8 cellular contexts compared by ENCODE assay signal in genomic region chr3:96410006-96410730, GRCh38.
"Had no signal": no experiment of that assay in that cellular context is flagged by ENCODE, and none has a peak within 500 bp of the region (broad histone marks: within the 10 kb centered on the region; RNA-seq: fewer than 3 reads in every experiment).

No MANE protein-coding gene starts in this region.

- H3K4me3 Mint-ChIP-seq: GM23338, H9, IgD-negative memory B cell had no signal

- H3K4me1 Mint-ChIP-seq: GM23338, H9, IgD-negative memory B cell had no signal

- H3K36me3 Mint-ChIP-seq: IgD-negative memory B cell had no signal

- H3K4me3 ChIP-seq: GM23338 had no signal

- H3K27ac ChIP-seq: HL-60 had no signal

- H3K27me3 Mint-ChIP-seq: IgD-negative memory B cell had no signal

- DNase-seq: H9, HCEC 1CT had no signal

- FAIRE-seq: H1, H54, HepG2 had no signal

- ATAC-seq: GM23338, HepG2 had no signal

- H3K27ac Mint-ChIP-seq: GM23338, H9, IgD-negative memory B cell had no signal
